1 cellular context compared by ENCODE assay signal in genomic region chr6:42929088-42929927, GRCh38.
TF ChIP-seq lines count a peak whose summit lies in the region.

CNPY3 (plus strand) TSS chr6:42929480; CDS start chr6:42929571, 91 bp downstream.

TF ChIP-seq in K562, 482 proteins besides CTCF, POLR2A, EP300 and RAD21 (continued from another document and continues in another):
- TF ChIP-seq ZNF395 (CRISPR knock-in tag; IDR thresholded peaks at IDR 0.05): peak; percentile 89
- no peak for TF ChIP-seq GATAD2A (IDR thresholded peaks at IDR 0.05)
- peak; percentile 87 for TF ChIP-seq ARID3B (CRISPR knock-in tag; IDR thresholded peaks at IDR 0.05; ENCODE audit: borderline replicate concordance)
- peak; percentile 91 to 92 for TF ChIP-seq SIN3A (IDR thresholded peaks at IDR 0.05; ENCODE audit: borderline replicate concordance in 2 of 2, control insufficient read depth in 1 of 2, low read depth in 2 of 2, low read length in 2 of 2)
- no peak for TF ChIP-seq PHB2 (IDR thresholded peaks at IDR 0.05; ENCODE audit: low read depth)
- TF ChIP-seq EP400 (IDR thresholded peaks at IDR 0.05): peak; percentile 98
- 0 out of 2 replicates have a peak, but pooled peaks have one; percentile 84 for TF ChIP-seq DNMT1 (IDR thresholded peaks at IDR 0.05)
- no peak for TF ChIP-seq CREBBP (IDR thresholded peaks at IDR 0.05; ENCODE audit: low read depth, low read length)
- peak; percentile 56; the same call in 1 of the 2 replicates for TF ChIP-seq ZBTB43 (CRISPR knock-in tag; IDR thresholded peaks at IDR 0.05)
- no peak; a peak in 2 of 4 replicates for TF ChIP-seq TBL1XR1 (IDR thresholded peaks at IDR 0.05; ENCODE audit: low read length in 2 of 2)
- peak; percentile 99 for TF ChIP-seq MGA (IDR thresholded peaks at IDR 0.05)
- TF ChIP-seq NEUROD1 (IDR thresholded peaks at IDR 0.05; ENCODE audit: borderline replicate concordance, low read depth, low read length, partially characterized antibody): peak; percentile 98
- peak; percentile 92 for TF ChIP-seq CTBP1 (IDR thresholded peaks at IDR 0.05; ENCODE audit: borderline replicate concordance)
- no peak for TF ChIP-seq XRCC3 (IDR thresholded peaks at IDR 0.05)
- TF ChIP-seq NR4A1 (CRISPR knock-in tag; IDR thresholded peaks at IDR 0.05): no peak
- peak; percentile 70; the same call in 1 of the 2 replicates for TF ChIP-seq NR4A1 (tag; IDR thresholded peaks at IDR 0.05)
- TF ChIP-seq PHF8 (IDR thresholded peaks at IDR 0.05; ENCODE audit: borderline replicate concordance, low read length): peak; percentile 92
- 0 out of 2 replicates have a peak, but pooled peaks have one; percentile 48 for TF ChIP-seq ZFPM2 (CRISPR knock-in tag; IDR thresholded peaks at IDR 0.05)
- peak; percentile 94; the same call in 1 of the 2 replicates for TF ChIP-seq MTA3 (IDR thresholded peaks at IDR 0.05; ENCODE audit: borderline replicate concordance)
- TF ChIP-seq CCAR2 (IDR thresholded peaks at IDR 0.05; ENCODE audit: low read depth, low read length): no peak
- no peak for TF ChIP-seq BMI1 (IDR thresholded peaks at IDR 0.05; ENCODE audit: low read length)
- TF ChIP-seq NR0B1 (IDR thresholded peaks at IDR 0.05; ENCODE audit: partially characterized antibody): no peak
- TF ChIP-seq PHTF2 (CRISPR knock-in tag; IDR thresholded peaks at IDR 0.05): no peak
- TF ChIP-seq CBFB (CRISPR knock-in tag; IDR thresholded peaks at IDR 0.05): 0 out of 2 replicates have a peak, but pooled peaks have one; percentile 6
- TF ChIP-seq TARDBP (IDR thresholded peaks at IDR 0.05): no peak; the same call in 1 of the 2 replicates
- no peak for TF ChIP-seq ZNF165 (CRISPR knock-in tag; IDR thresholded peaks at IDR 0.05; ENCODE audit: borderline replicate concordance)
- TF ChIP-seq HDAC3 (IDR thresholded peaks at IDR 0.05; ENCODE audit: borderline replicate concordance, partially characterized antibody): no peak
- no peak for TF ChIP-seq ZNF282 (CRISPR knock-in tag; IDR thresholded peaks at IDR 0.05)
- no peak for TF ChIP-seq ZNF407 (IDR thresholded peaks at IDR 0.05; ENCODE audit: low read depth)
